16 cellular contexts compared by ENCODE assay signal in the genomic region with DNA sequence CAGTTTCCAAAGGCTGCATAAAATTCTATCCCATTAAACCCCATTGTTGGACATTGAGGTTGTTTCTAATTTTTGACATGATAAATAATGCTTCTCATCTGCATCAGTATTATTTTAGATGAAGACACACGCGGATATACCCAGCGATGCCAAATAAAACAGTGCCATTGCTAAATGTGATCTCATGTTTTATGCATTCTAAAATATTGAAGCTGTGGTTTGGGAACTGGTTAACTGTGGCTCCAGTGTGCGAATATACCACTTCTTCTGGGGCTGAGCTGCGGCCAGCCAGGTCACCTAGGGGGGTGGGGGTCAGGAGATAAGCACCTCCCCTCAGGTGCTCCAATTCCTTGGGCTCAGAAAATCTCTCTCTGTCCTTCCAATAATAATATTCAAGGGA.
DNase-seq lines count a peak whose midpoint lies in the region; ATAC-seq and TF ChIP-seq lines count a peak whose summit lies in the region.
"Had no signal": no experiment of that assay in that cellular context is flagged by ENCODE, and none has a peak within 500 bp of the region (broad histone marks: within the 10 kb centered on the region; RNA-seq: fewer than 3 reads in every experiment).

No MANE protein-coding gene starts in this region.

- no peak for TF ChIP-seq EP300 in SK-N-SH (IDR thresholded peaks at IDR 0.05; ENCODE audit: borderline replicate concordance in 1 of 2, low read depth in 1 of 2, low read length in 1 of 2)

- H3K27ac ChIP-seq in SK-N-SH (ENCODE audit: low read depth in 2 of 2, low read length in 1 of 2), result peak overlapping the region in 1 of 2 experiments; percentile 23; a peak in 1 of 4 replicates
- no peak overlapping the region for H3K27ac ChIP-seq in osteoblast (ENCODE audit: low read depth, low read length)
- H3K27ac ChIP-seq: 22Rv1, BLaER1, GM23248 had no signal

- peaks cover 83% of the 10 kb centered on the region for H3K4me1 Mint-ChIP-seq in chondrocyte (ENCODE audit: low read depth)

- CTCF ChIA-PET in SK-N-SH (lab: Yijun Ruan, JAX), result interaction anchor here (1.7 to 2.2 kb wide), 2 partner anchors 9 to 111 kb away, joined by 4 to 6 read pairs; no protein-coding TSS in a partner anchor

- peaks cover 14% of the 10 kb centered on the region for H3F3A ChIP-seq in SK-N-SH (replicated peaks; ENCODE audit: insufficient read depth)

- no peak overlapping the region for H3K9ac ChIP-seq in SK-N-SH
- H3K9ac ChIP-seq: GM23248 had no signal

- ATAC-seq in SK-N-SH treated with all-trans-retinoic acid at 6 μM for 48 hours (no peak), GM19455 (IDR thresholded peaks at IDR 0.05; ENCODE audit: unreplicated experiment) (no peak)
- ATAC-seq: GM12878, HCT116 had no signal

- TF ChIP-seq CTCF in SK-N-SH (IDR thresholded peaks at IDR 0.05) (no peak), chondrocyte (IDR thresholded peaks at IDR 0.05) (no peak), osteoblast (IDR thresholded peaks at IDR 0.05; ENCODE audit: extremely low read depth, low read depth, low read length) (no peak)

- H3K27ac Mint-ChIP-seq in chondrocyte (ENCODE audit: unreplicated experiment), result peak overlapping the region; percentile 93
- H3K27ac Mint-ChIP-seq: CD8-positive, alpha-beta memory T cell; IgD-negative memory B cell had no signal

- H4K20me1 ChIP-seq in SK-N-SH (ENCODE audit: insufficient read depth), result no peaks in the 10 kb centered on the region
- no peaks in the 10 kb centered on the region for H4K20me1 ChIP-seq in osteoblast (ENCODE audit: insufficient read depth, low read length)
- H4K20me1 ChIP-seq: BLaER1 had no signal

- H3K27me3 ChIP-seq in SK-N-SH (ENCODE audit: insufficient read depth) (no peaks in the 10 kb centered on the region), osteoblast (ENCODE audit: insufficient read depth, low read length) (peaks cover 7% of the 10 kb centered on the region)
- H3K27me3 ChIP-seq: BLaER1 had no signal

- no peaks in the 10 kb centered on the region for H3K9me2 ChIP-seq in SK-N-SH

- H3K79me2 ChIP-seq in SK-N-SH (ENCODE audit: insufficient read depth), result no peaks in the 10 kb centered on the region
- H3K79me2 ChIP-seq in osteoblast (ENCODE audit: insufficient read depth, low read length), result no peaks in the 10 kb centered on the region

- POLR2A ChIA-PET in SK-N-SH (lab: Yijun Ruan, JAX), result no interaction called here

- H3K4me3 Mint-ChIP-seq in chondrocyte (ENCODE audit: unreplicated experiment), result no peak overlapping the region
- H3K4me3 Mint-ChIP-seq: IgD-negative memory B cell had no signal

- no peak overlapping the region for H3K4me3 ChIP-seq in SK-N-SH (ENCODE audit: low read depth in 2 of 2, low read length in 1 of 2)
- H3K4me3 ChIP-seq in osteoblast (ENCODE audit: insufficient read depth, low read length), result no peak overlapping the region
- H3K4me3 ChIP-seq: BLaER1, GM12878, GM23248 had no signal

- WGBS in SK-N-SH (ENCODE audit: low lambda C conversion rate), result 91% methylated on average over 5 of the region's 5 CpGs

- no peaks in the 10 kb centered on the region for H3K27me3 Mint-ChIP-seq in chondrocyte (ENCODE audit: low read depth)

- TF ChIP-seq RAD21 in SK-N-SH (IDR thresholded peaks at IDR 0.05; ENCODE audit: low read length), result no peak

- DNase-seq in SK-N-SH (no peak), chondrocyte (ENCODE audit: low spot score) (no peak), osteoblast (ENCODE audit: insufficient read length, low spot score, missing footprints) (peak; percentile 62), AG08396 (ENCODE audit: low spot score) (no peak)
- DNase-seq in central memory CD4-positive, alpha-beta T cell, result no peak
- DNase-seq: AML-193; CD8-positive, alpha-beta memory T cell; DMS53; GM23248 had no signal

- H3K4me2 ChIP-seq in SK-N-SH (peak overlapping the region; percentile 48; the same call in 1 of the 2 replicates), osteoblast (ENCODE audit: insufficient read depth, low read length) (peak overlapping the region; percentile 6)

- H3K4me1 ChIP-seq in SK-N-SH (ENCODE audit: control insufficient read depth in 1 of 2, insufficient read depth in 2 of 2, low read depth in 1 of 2, low read length in 1 of 2) (peaks cover 0 to 12% of the 10 kb centered on the region in 2 experiments; a peak in 2 of 4 replicates), osteoblast (ENCODE audit: insufficient read depth, low read length) (peaks cover 53% of the 10 kb centered on the region)

- H3K36me3 ChIP-seq in SK-N-SH (replicated peaks in 1 of 2; ENCODE audit: control insufficient read depth in 1 of 2, insufficient read depth in 2 of 2, low read length in 1 of 2), result no peaks in the 10 kb centered on the region
- no peaks in the 10 kb centered on the region for H3K36me3 ChIP-seq in osteoblast (ENCODE audit: insufficient read depth, low read length)
- H3K36me3 ChIP-seq: BLaER1 had no signal

- H3K36me3 Mint-ChIP-seq in chondrocyte (ENCODE audit: low read depth), result no peaks in the 10 kb centered on the region
- H3K36me3 Mint-ChIP-seq: CD8-positive, alpha-beta memory T cell had no signal

- no peaks in the 10 kb centered on the region for H3K9me3 Mint-ChIP-seq in chondrocyte (ENCODE audit: low read depth)
- H3K9me3 Mint-ChIP-seq: CD8-positive, alpha-beta memory T cell; IgD-negative memory B cell had no signal

- H3K9me3 ChIP-seq in SK-N-SH (no peaks in the 10 kb centered on the region), osteoblast (ENCODE audit: low read depth, low read length) (no peaks in the 10 kb centered on the region)
- H3K9me3 ChIP-seq: BLaER1 had no signal

- no peak overlapping the region for H2AFZ ChIP-seq in SK-N-SH (ENCODE audit: low read depth)
- no peak overlapping the region for H2AFZ ChIP-seq in osteoblast (ENCODE audit: low read length)
- H2AFZ ChIP-seq: GM23248 had no signal

TF ChIP-seq in SK-N-SH, 30 proteins besides CTCF, POLR2A, EP300 and RAD21:
- no peak for TF ChIP-seq TCF12 (IDR thresholded peaks at IDR 0.05)

TF ChIP-seq in SK-N-SH treated with all-trans-retinoic acid at 6 μM for 48 hours, 23 proteins besides CTCF, POLR2A, EP300 and RAD21 (continues in another document):
- TF ChIP-seq CSDC2 (CRISPR knock-in tag; IDR thresholded peaks at IDR 0.05), result no peak
- TF ChIP-seq ZFP3 (CRISPR knock-in tag; IDR thresholded peaks at IDR 0.05), result no peak
- no peak for TF ChIP-seq TOX (CRISPR knock-in tag; IDR thresholded peaks at IDR 0.05; ENCODE audit: borderline replicate concordance)
- TF ChIP-seq GLIS3 (CRISPR knock-in tag; IDR thresholded peaks at IDR 0.05), result no peak
- TF ChIP-seq ARNTL (CRISPR knock-in tag; IDR thresholded peaks at IDR 0.05; ENCODE audit: borderline replicate concordance, low read depth), result no peak
- TF ChIP-seq ZNF8 (CRISPR knock-in tag; IDR thresholded peaks at IDR 0.05), result no peak
- TF ChIP-seq ZFP30 (CRISPR knock-in tag; IDR thresholded peaks at IDR 0.05), result no peak
- TF ChIP-seq ESRRG (CRISPR knock-in tag; IDR thresholded peaks at IDR 0.05), result no peak
- no peak for TF ChIP-seq TCF4 (CRISPR knock-in tag; IDR thresholded peaks at IDR 0.05; ENCODE audit: borderline replicate concordance)
- TF ChIP-seq, protein P1, sequence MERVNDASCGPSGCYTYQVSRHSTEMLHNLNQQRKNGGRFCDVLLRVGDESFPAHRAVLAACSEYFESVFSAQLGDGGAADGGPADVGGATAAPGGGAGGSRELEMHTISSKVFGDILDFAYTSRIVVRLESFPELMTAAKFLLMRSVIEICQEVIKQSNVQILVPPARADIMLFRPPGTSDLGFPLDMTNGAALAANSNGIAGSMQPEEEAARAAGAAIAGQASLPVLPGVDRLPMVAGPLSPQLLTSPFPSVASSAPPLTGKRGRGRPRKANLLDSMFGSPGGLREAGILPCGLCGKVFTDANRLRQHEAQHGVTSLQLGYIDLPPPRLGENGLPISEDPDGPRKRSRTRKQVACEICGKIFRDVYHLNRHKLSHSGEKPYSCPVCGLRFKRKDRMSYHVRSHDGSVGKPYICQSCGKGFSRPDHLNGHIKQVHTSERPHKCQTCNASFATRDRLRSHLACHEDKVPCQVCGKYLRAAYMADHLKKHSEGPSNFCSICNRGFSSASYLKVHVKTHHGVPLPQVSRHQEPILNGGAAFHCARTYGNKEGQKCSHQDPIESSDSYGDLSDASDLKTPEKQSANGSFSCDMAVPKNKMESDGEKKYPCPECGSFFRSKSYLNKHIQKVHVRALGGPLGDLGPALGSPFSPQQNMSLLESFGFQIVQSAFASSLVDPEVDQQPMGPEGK (CRISPR knock-in tag; IDR thresholded peaks at IDR 0.05; ENCODE audit: borderline replicate concordance), result no peak
- TF ChIP-seq CSRNP3 (CRISPR knock-in tag; IDR thresholded peaks at IDR 0.05), result no peak
